1 cellular context compared by ENCODE assay signal in the genomic region with DNA sequence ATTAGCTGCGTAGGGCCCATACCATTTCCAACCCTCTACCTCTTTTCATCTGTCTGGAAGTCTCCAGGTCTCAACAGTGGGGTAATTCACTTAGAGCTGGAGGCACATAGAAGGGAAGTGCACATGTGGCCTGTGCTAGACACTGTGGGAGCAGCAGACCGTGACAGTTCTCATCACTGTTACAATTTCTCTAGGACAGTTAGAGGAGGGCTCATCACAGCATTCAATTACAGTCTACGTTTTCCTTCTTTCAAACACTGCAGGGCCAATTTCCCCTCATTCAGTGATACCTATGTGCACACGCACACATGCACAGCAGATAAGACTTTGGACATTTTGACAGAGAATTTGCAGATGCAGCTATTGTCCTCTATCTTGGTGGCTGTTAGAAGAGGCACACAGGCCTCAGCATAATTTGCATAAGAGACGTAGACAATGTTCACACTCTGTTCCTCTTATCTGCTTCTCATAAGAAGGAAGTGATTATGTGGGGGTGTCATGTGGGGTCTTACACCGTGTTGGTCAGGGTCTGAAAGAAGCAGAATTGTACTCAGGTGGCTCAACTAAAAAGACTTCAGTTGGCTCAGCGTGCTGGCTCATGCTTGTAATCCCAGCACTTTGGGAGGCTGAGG.
TF ChIP-seq lines count a peak whose summit lies in the region.

No MANE protein-coding gene starts in this region.

TF ChIP-seq in H1, 55 proteins besides CTCF, POLR2A, EP300 and RAD21 (continued from another document):
- TF ChIP-seq CHD7 (IDR thresholded peaks at IDR 0.05; ENCODE audit: insufficient replicate concordance, low read length) (no peak), SRF (IDR thresholded peaks at IDR 0.05; ENCODE audit: low read depth, low read length) (no peak), SIN3A (conservative IDR thresholded peaks at IDR 0.05 in 1 of 2, IDR thresholded peaks at IDR 0.05 in 1 of 2; ENCODE audit: low read depth in 1 of 2, low read length in 2 of 2) (no peak), HDAC6 (IDR thresholded peaks at IDR 0.05; ENCODE audit: low read depth, low read length) (no peak), CHD2 (IDR thresholded peaks at IDR 0.05; ENCODE audit: low read length) (no peak), CEBPB (IDR thresholded peaks at IDR 0.05; ENCODE audit: low read depth, low read length) (no peak), JUND (IDR thresholded peaks at IDR 0.05; ENCODE audit: low read length) (no peak), RXRA (IDR thresholded peaks at IDR 0.05; ENCODE audit: insufficient read depth, low read depth, low read length) (no peak), RBBP5 (IDR thresholded peaks at IDR 0.05; ENCODE audit: borderline replicate concordance, low read depth, low read length) (no peak), CBX8 (IDR thresholded peaks at IDR 0.05; ENCODE audit: borderline replicate concordance, low read depth, low read length) (no peak), CBX5 (IDR thresholded peaks at IDR 0.05; ENCODE audit: low read depth, low read length) (no peak), EGR1 (IDR thresholded peaks at IDR 0.05; ENCODE audit: borderline replicate concordance, low read depth, low read length) (no peak)
TF ChIP-seq in H1: peak in this region for 0.
